In genomic region chr10:106734220-106734619, GRCh38 we compare ENCODE assay signal across 27 cellular contexts.
DNase-seq lines count a peak whose midpoint lies in the region; ATAC-seq, FAIRE-seq and TF ChIP-seq lines count a peak whose summit lies in the region.
"Had no signal": no experiment of that assay in that cellular context is flagged by ENCODE, and none has a peak within 500 bp of the region (broad histone marks: within the 10 kb centered on the region; RNA-seq: fewer than 3 reads in every experiment).

No MANE protein-coding gene starts in this region.

- TF ChIP-seq CTCF in GM06990 (IDR thresholded peaks at IDR 0.05; ENCODE audit: insufficient read depth, low read length, poor library complexity, severe bottlenecking) (no peak), GM12878 (IDR thresholded peaks at IDR 0.05 in 2 of 3, conservative IDR thresholded peaks at IDR 0.05 in 1 of 3; ENCODE audit: control insufficient read depth in 2 of 3, extremely low read depth in 1 of 3, insufficient read depth in 1 of 3, low read depth in 3 of 3, low read length in 3 of 3) (no peak), A673 (conservative IDR thresholded peaks at IDR 0.05; ENCODE audit: low read depth, low read length) (no peak)

- POLR2A ChIA-PET in GM12878 (lab: Charles Lee) (no interaction called here), A673 (lab: Charles Lee; ENCODE audit: low non-redundant PET) (no interaction called here)

- no peak for TF ChIP-seq EP300 in GM12878 (IDR thresholded peaks at IDR 0.05; ENCODE audit: borderline replicate concordance in 1 of 2, control insufficient read depth in 1 of 2, low read depth in 2 of 2, low read length in 2 of 2)

- TF ChIP-seq POLR2A in GM12878 (IDR thresholded peaks at IDR 0.05; ENCODE audit: low read depth, low read length) = no peak

- no peaks in the 10 kb centered on the region for H3K9me3 ChIP-seq in GM12878 (replicated peaks; ENCODE audit: control insufficient read depth, insufficient read depth, low read length)
- H3K9me3 ChIP-seq in A673 (ENCODE audit: low read depth, low read length, poor library complexity, severe bottlenecking) = no peaks in the 10 kb centered on the region
- H3K9me3 ChIP-seq: A549, BE2C, BLaER1 had no signal

- SMC1A ChIA-PET in GM12878 (lab: Charles Lee; ENCODE audit: uncharacterized antibody, unreplicated experiment) = no interaction called here

- BruUV-seq in GM12878 (replicated peaks; lab: Mats Ljungman, UMichigan) (no TSS peak), A673 (replicated peaks; lab: Mats Ljungman, UMichigan) (no TSS peak)

- H3K36me3 ChIP-seq in GM06990 (ENCODE audit: control insufficient read depth, insufficient read depth, low read length) (no peaks in the 10 kb centered on the region), GM12878 (ENCODE audit: control insufficient read depth in 2 of 2, insufficient read depth in 2 of 2, low read length in 1 of 2) (no peaks in the 10 kb centered on the region), A673 (ENCODE audit: insufficient read depth, low read length, poor library complexity, severe bottlenecking) (no peaks in the 10 kb centered on the region)
- H3K36me3 ChIP-seq: BE2C, BLaER1 had no signal

- no peak for TF ChIP-seq RAD21 in GM12878 (IDR thresholded peaks at IDR 0.05; ENCODE audit: insufficient read depth, low read depth, low read length)

- H3K27me3 ChIP-seq in GM06990 (replicated peaks; ENCODE audit: control insufficient read depth, insufficient read depth, low read length) (no peaks in the 10 kb centered on the region), GM12878 (replicated peaks in 1 of 2; ENCODE audit: control insufficient read depth in 2 of 2, insufficient read depth in 2 of 2, low read length in 1 of 2) (no peaks in the 10 kb centered on the region), A673 (replicated peaks; ENCODE audit: insufficient read depth, low read depth, low read length, poor library complexity) (no peaks in the 10 kb centered on the region)
- H3K27me3 ChIP-seq: BE2C, BLaER1 had no signal

- RAD21 ChIA-PET in GM12878 (lab: Charles Lee; ENCODE audit: unreplicated experiment) = no interaction called here

- no peak overlapping the region for H3K4me2 ChIP-seq in GM12878 (ENCODE audit: control insufficient read depth, insufficient read depth)
- H3K4me2 ChIP-seq: A549, BLaER1 had no signal

- no peak for FAIRE-seq in GM12878 (lab: Jason Lieb, UNC)
- FAIRE-seq: A549, GM12891, GM19239 had no signal

- no peak overlapping the region for H3K4me3 ChIP-seq in GM06990 (replicated peaks; ENCODE audit: low read depth, low read length)
- no peak overlapping the region for H3K4me3 ChIP-seq in GM12878
- no peak overlapping the region for H3K4me3 ChIP-seq in A673 (ENCODE audit: low read depth, low read length, poor library complexity, severe bottlenecking)
- H3K4me3 ChIP-seq: A549, BLaER1 had no signal

- H2AFZ ChIP-seq in GM12878 (ENCODE audit: control insufficient read depth, low read depth, low read length) = no peak overlapping the region

- H3K9ac ChIP-seq in GM12878 (ENCODE audit: control insufficient read depth, insufficient read depth, low read length) = no peak overlapping the region
- H3K9ac ChIP-seq: BLaER1 had no signal

- ATAC-seq in GM18870 (IDR thresholded peaks at IDR 0.05; ENCODE audit: unreplicated experiment) (peak; percentile 47), GM21717 (IDR thresholded peaks at IDR 0.05; ENCODE audit: unreplicated experiment) (peak; percentile 47), GM12878 (peak; percentile 74), GM19035 (IDR thresholded peaks at IDR 0.05; ENCODE audit: unreplicated experiment) (no peak)
- ATAC-seq: A549 had no signal

- in situ Hi-C loops in GM12878 (cut with MboI) = no loop called here

- CTCF ChIA-PET in GM12878 (lab: Yijun Ruan, JAX) = no interaction called here
- CTCF ChIA-PET in A673 (lab: Charles Lee) = no interaction called here

- H3K79me2 ChIP-seq in GM12878 (ENCODE audit: control insufficient read depth, insufficient read depth, low read length) = no peaks in the 10 kb centered on the region

- H3K27ac ChIP-seq in GM12878 (ENCODE audit: control insufficient read depth, insufficient read depth) = no peak overlapping the region
- no peak overlapping the region for H3K27ac ChIP-seq in A673 (ENCODE audit: low read depth, low read length, poor library complexity, severe bottlenecking)
- H3K27ac ChIP-seq: 22Rv1, A549, BLaER1 had no signal

- no peaks in the 10 kb centered on the region for H4K20me1 ChIP-seq in GM12878 (ENCODE audit: control insufficient read depth, insufficient read depth)
- H4K20me1 ChIP-seq: BLaER1 had no signal

- DNase-seq in GM06990 (ENCODE audit: extremely low read depth, insufficient read length) (peak; percentile 17), GM12878 (ENCODE audit: low read depth, low spot score) (no peak), NCI-H526 (lab: John Stamatoyannopoulos, UW) (no peak), A673 (ENCODE audit: low spot score) (no peak), kidney glomerular epithelial cell (lab: John Stamatoyannopoulos, UW) (no peak)
- DNase-seq: ACHN; BE2C; C1 segment of cervical spinal cord; CD4-positive, alpha-beta memory T cell; CD4-positive, CD25-positive, alpha-beta regulatory T cell; CD8-positive, alpha-beta memory T cell; COR-L47; DMS 273 treated with DMSO at 0.1 percent for 48 hours; DMS153; DMS53; DMS79; DND-41; EL; GDM1 had no signal

- H3K4me1 ChIP-seq in GM12878 (ENCODE audit: control insufficient read depth, insufficient read depth, low read length) = no peaks in the 10 kb centered on the region
- H3K4me1 ChIP-seq in A673 (ENCODE audit: insufficient read depth, low read length, poor library complexity, severe bottlenecking) = no peaks in the 10 kb centered on the region
- H3K4me1 ChIP-seq: A549, BLaER1 had no signal

- intact Hi-C loops in GM12878 (cut with micrococcal nuclease; ENCODE audit: unreplicated experiment) (no loop called here), A673 (cut with micrococcal nuclease; ENCODE audit: unreplicated experiment) (no loop called here)

TF ChIP-seq in GM12878, 131 proteins besides CTCF, POLR2A, EP300 and RAD21:
- TF ChIP-seq PAX5 (IDR thresholded peaks at IDR 0.05; ENCODE audit: borderline replicate concordance, low read depth, low read length) (no peak), PKNOX1 (IDR thresholded peaks at IDR 0.05) (peak; percentile 54), ZNF592 (IDR thresholded peaks at IDR 0.05) (no peak)
